ENCODE assay signal across 8 cellular contexts in the genomic region with DNA sequence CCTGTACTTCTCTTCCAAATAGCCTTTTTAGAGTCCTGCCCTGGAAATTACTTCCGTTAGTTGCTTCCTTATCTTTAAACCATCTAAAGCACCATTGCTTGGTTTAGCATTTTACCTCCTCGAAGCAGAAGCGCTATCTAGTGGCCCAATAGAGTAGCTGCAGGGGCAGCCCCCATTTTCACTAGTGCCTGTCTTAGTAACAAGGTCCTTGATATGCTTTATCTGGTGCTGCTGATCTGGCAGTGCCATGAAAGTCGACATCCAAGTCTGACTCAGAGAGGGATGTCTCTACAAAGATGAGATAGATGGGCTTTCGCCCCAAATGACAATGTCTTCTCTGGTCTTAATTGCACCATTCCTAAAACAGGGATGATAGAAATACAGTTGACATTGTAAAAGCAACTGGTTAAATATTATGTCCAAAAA. TPM values are rescaled to one million over a fixed set of nuclear protein-coding genes. Genes with fewer than 3 reads are reported as not detected.
A peak's percentile ranks its signal among the peaks of the same experiment; 100 is the strongest.
DNase-seq lines count a peak whose midpoint lies in the region; ATAC-seq and TF ChIP-seq lines count a peak whose summit lies in the region.

No MANE protein-coding gene starts in this region.

- no peaks in the 10 kb centered on the region for H3K36me3 ChIP-seq in heart left ventricle

- peaks cover 0 to 6% (median 0%) of the 10 kb centered on the region in 9 donors for H3K27me3 ChIP-seq in heart left ventricle

- intact Hi-C loops in heart left ventricle (cut with DNase I) = loop anchor here in 2 of 10 donors (10.0 kb wide), 3 partner anchors 97 to 247 kb away; a partner anchor contains a TSS

- TF ChIP-seq POLR2A in heart left ventricle (IDR thresholded peaks at IDR 0.05) = no peak

- no peak overlapping the region for H3K27ac ChIP-seq in heart left ventricle

- peaks cover 0 to 6% (median 0%) of the 10 kb centered on the region in 12 donors for H3K4me1 ChIP-seq in heart left ventricle

- WGBS in heart left ventricle, 4 donors = 1 to 3% (median 1%) methylated on average over 5 of the region's 5 CpGs

- peak; percentile 80 for DNase-seq in D341Med (ENCODE audit: low spot score)
- peak; percentile 70 for DNase-seq in H4 (ENCODE audit: low spot score)
- peak; percentile 51 to 83 (median 80) for DNase-seq in NCI-H1417 (lab: John Stamatoyannopoulos, UW)
- peak; percentile 72 for DNase-seq in SKM-1 treated with dmso at 0.1 percent for 144 hours (lab: John Stamatoyannopoulos, UW; ENCODE audit: unreplicated experiment)
- DNase-seq in activated naive CD4-positive, alpha-beta T cell treated with anti-CD3 and anti-CD28 coated beads, Interleukin-2, amount 50 U/mL, for 16 hours = peak; percentile 75
- peak in 1 of 5 donors; percentile 50 for DNase-seq in heart left ventricle
- peak; percentile 58 for DNase-seq in retina

- H3K4me3 ChIP-seq in heart left ventricle = no peak overlapping the region

- no peaks in the 10 kb centered on the region for H3K9me3 ChIP-seq in heart left ventricle

- ATAC-seq in heart left ventricle (peak in 1 of 4 donors; percentile 34), HG02885 (IDR thresholded peaks at IDR 0.05; ENCODE audit: poor library complexity, unreplicated experiment) (no peak)

- peak; percentile 55 to 84 (median 72) for TF ChIP-seq CTCF in heart left ventricle (IDR thresholded peaks at IDR 0.05)

RNA-seq across cellular contexts. Expression of a gene that starts 25.0 kb away (rescaled TPM):
- 7.7 and 16.9 TPM in 2 replicates for total RNA-seq in H4 (2014; rRNA removed; shearing (Covaris generic))
- total RNA-seq in heart left ventricle = 1 to 10 TPM in 7 of 9 donors, under 1 TPM in 2; 0.32 to 8.1 (median 2.0) TPM
- polyA plus RNA-seq in heart left ventricle = under 1 TPM; 0.26 to 0.34 TPM
